In the genomic region with DNA sequence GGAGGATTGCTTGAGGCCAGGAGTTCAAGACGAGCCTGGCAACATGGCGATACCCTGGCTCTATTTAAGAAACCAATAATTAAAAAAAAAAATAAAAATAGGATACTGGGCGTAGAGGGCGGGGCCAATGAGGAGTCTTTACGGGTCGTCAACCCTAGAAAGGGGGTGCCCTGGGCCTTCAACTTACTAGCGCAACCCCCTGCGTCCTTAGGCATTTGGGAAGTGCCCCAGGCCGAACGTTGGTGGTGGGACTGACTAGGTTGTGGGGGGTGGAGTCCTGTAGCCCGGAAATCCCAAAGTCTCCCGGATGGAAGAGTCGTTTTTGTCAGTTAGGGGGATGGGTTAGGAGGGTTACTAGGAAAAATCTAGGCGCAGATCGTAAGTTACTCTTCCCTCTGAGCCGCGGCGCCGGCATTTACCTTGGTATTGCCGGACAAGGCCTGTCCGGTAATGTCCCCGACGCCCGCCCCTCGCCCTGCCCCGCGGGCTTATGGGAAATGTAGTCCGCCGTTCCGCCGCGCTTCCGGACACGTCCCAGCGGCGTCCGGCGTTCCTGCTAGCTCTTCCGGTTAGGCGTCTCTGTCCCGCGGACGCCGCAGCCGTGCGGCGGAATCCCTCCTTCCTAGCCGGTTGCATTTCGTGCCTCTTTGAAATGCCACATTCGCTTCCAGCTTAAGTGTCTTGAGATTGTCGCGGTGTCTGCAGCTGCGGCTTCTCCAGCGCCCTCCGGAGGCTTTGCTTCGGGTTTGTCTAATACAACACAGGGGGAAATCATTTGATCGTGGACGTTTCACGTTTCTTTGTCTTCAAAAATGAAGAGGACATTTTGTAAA, we compare ENCODE assay signal across 8 cellular contexts. TPM values are rescaled to one million over a fixed set of nuclear protein-coding genes. Genes with fewer than 3 reads are reported as not detected.
A peak's percentile ranks its signal among the peaks of the same experiment; 100 is the strongest.
DNase-seq lines count a peak whose midpoint lies in the region; ATAC-seq and TF ChIP-seq lines count a peak whose summit lies in the region.

No MANE protein-coding gene starts in this region.

- no peaks in the 10 kb centered on the region for H3K9me3 ChIP-seq in PC-9 (ENCODE audit: insufficient read depth, low read depth)

- CTCF ChIA-PET in PC-9 (lab: Charles Lee), result no interaction called here

- no peaks in the 10 kb centered on the region for H4K20me1 ChIP-seq in PC-9 (ENCODE audit: insufficient read depth)

- peak overlapping the region; percentile 86 for H3K4me2 ChIP-seq in PC-9

- intact Hi-C loops in PC-9 (cut with micrococcal nuclease; ENCODE audit: unreplicated experiment), result loop anchor here (1.0 to 5.0 kb wide), 6 partner anchors 10 to 381 kb away; a partner anchor contains a TSS

- no peaks in the 10 kb centered on the region for H3K36me3 Mint-ChIP-seq in activated T-cell treated with anti-CD3 and anti-CD28 coated beads, Interleukin-2, amount 50 U/mL, for 4 hours (ENCODE audit: insufficient read depth)

- peak overlapping the region; percentile 92 for H3K4me3 Mint-ChIP-seq in activated T-cell treated with anti-CD3 and anti-CD28 coated beads, Interleukin-2, amount 50 U/mL, for 4 hours

- H3K4me3 ChIP-seq in Jurkat, Clone E6-1 (ENCODE audit: low read length), result peak overlapping the region; percentile 84
- H3K4me3 ChIP-seq in PC-9, result peak overlapping the region; percentile 72

- POLR2A ChIA-PET in PC-9 (lab: Charles Lee; ENCODE audit: unreplicated experiment), result interaction anchor here (0.5 to 0.7 kb wide), 4 partner anchors 85 to 1669 kb away, joined by 3 to 13 read pairs (median 7); no protein-coding TSS in a partner anchor

- no peaks in the 10 kb centered on the region for H3K9me2 ChIP-seq in PC-9 (ENCODE audit: insufficient read depth)

- peaks cover 14% of the 10 kb centered on the region; the same call in 1 of the 2 replicates for H3K4me1 ChIP-seq in PC-9 (replicated peaks; ENCODE audit: insufficient read depth)

- peaks cover 26% of the 10 kb centered on the region for H3F3A ChIP-seq in PC-9 (ENCODE audit: insufficient read depth, low read depth)

- H3K27me3 ChIP-seq in PC-9 (ENCODE audit: insufficient read depth, low read depth), result no peaks in the 10 kb centered on the region

- H3K79me2 ChIP-seq in PC-9 (ENCODE audit: low read depth), result peaks cover 6% of the 10 kb centered on the region; the same call in 1 of the 2 replicates

- TF ChIP-seq CTCF in PC-9 (conservative IDR thresholded peaks at IDR 0.05), result no peak; the same call in 1 of the 2 replicates

- peak overlapping the region; percentile 97 for H2AFZ ChIP-seq in PC-9

- H3K27me3 Mint-ChIP-seq in activated T-cell treated with anti-CD3 and anti-CD28 coated beads, Interleukin-2, amount 50 U/mL, for 4 hours (ENCODE audit: low read depth), result no peaks in the 10 kb centered on the region

- ATAC-seq in GM21717 (IDR thresholded peaks at IDR 0.05; ENCODE audit: unreplicated experiment) (peak; percentile 63), esophagus mucosa (peak; percentile 91)
- peak; percentile 71 to 74 for ATAC-seq in activated T-cell treated with anti-CD3 and anti-CD28 coated beads, Interleukin-2, amount 50 U/mL, for 4 hours

- peak overlapping the region; percentile 74 for H3K27ac ChIP-seq in PC-9

- DNase-seq in DMS79 treated with DMSO at 0.1 percent for 48 hours (lab: John Stamatoyannopoulos, UW), result peak; percentile 77
- DNase-seq in Jurkat, Clone E6-1 (ENCODE audit: low read depth, low spot score), result peak; percentile 96
- peak; percentile 84 to 87 for DNase-seq in PC-9
- peak; percentile 80 for DNase-seq in activated T-cell treated with anti-CD3 and anti-CD28 coated beads, Interleukin-2, amount 50 U/mL, for 4 hours
- DNase-seq in myocyte (ENCODE audit: low read depth), result peak; percentile 96
- DNase-seq in stimulated activated CD8-positive, alpha-beta memory T cell treated with anti-CD3 and anti-CD28 coated beads, Interleukin-7, amount 100 ng/mL, for 48 hours (ENCODE audit: extremely low read depth in 1 of 2, low read depth in 1 of 2), result peak; percentile 74 to 77

- no peaks in the 10 kb centered on the region for H3K9me3 Mint-ChIP-seq in activated T-cell treated with anti-CD3 and anti-CD28 coated beads, Interleukin-2, amount 50 U/mL, for 4 hours

- H3K4me1 Mint-ChIP-seq in activated T-cell treated with anti-CD3 and anti-CD28 coated beads, Interleukin-2, amount 50 U/mL, for 4 hours (ENCODE audit: low read depth), result peaks cover 29% of the 10 kb centered on the region

- no peaks in the 10 kb centered on the region for H3K36me3 ChIP-seq in PC-9 (ENCODE audit: low read depth)

- BruUV-seq in PC-9 (replicated peaks; lab: Mats Ljungman, UMichigan), result TSS peak; percentile 58

RNA-seq across cellular contexts. Expression of a gene that starts 1.3 kb away (rescaled TPM):
- 13.7 TPM for polyA plus RNA-seq in Jurkat, Clone E6-1 (2012; ENCODE audit: insufficient read depth, insufficient read length)
- total RNA-seq in PC-9 (2021), result 17.0 and 17.2 TPM in 2 replicates
- 10 to 100 TPM; 14.5 to 19.1 (median 16.3) TPM for total RNA-seq in activated T-cell treated with anti-CD3 and anti-CD28 coated beads, Interleukin-2, amount 50 U/mL, for 4 hours
- 15.2 TPM for total RNA-seq in esophagus mucosa
- 39.9 and 49.5 TPM in 2 replicates for total RNA-seq in myocyte
- 17.0 TPM for polyA plus RNA-seq in myocyte (2012)

Comparison
In these comparisons a context has a peak if more than half of its experiments do, and no peak if none do; other contexts are left out.
1. Peak in every context shown above with its lines: DNase-seq, ATAC-seq, H3K4me3 ChIP-seq and H3K27ac ChIP-seq.